13 cellular contexts compared by ENCODE assay signal in the genomic region with DNA sequence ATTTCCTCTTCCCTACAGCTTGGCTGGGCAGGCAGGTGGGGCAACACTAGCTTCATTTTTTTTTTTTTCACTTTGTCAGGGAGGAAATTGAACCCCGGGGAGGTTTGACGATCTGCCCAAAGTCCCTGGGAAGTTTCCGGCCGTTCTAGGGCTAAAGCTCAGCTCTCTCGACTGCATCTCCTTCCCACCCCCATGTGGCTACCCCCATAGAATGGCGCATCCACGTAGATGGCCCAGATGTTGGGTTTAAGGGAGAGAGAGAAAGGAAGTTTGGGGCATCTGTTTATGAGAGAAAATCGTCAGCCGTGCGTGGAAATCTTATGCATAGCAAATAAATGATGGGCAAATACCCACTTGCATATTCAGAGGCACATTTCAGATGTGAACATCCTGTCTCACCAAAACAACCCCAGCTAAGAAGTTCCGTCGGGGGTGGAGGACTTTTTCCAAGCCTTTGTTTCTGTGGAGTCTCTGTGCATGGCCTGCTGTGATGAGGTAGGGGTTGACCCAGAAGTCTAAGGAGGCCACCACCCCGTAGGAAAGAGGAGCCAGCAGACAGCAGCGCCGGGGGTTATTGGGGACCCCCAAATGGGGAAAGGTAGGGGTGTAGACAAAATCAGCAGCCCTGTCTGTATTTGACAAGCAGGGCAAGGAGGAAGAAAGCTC. TPM values are rescaled to one million over a fixed set of nuclear protein-coding genes. Genes with fewer than 3 reads are reported as not detected.
DNase-seq lines count a peak whose midpoint lies in the region; ATAC-seq and TF ChIP-seq lines count a peak whose summit lies in the region.
"Had no signal": no experiment of that assay in that cellular context is flagged by ENCODE, and none has a peak within 500 bp of the region (broad histone marks: within the 10 kb centered on the region; RNA-seq: fewer than 3 reads in every experiment).

No MANE protein-coding gene starts in this region.

- peak overlapping the region; percentile 72 for H3K4me3 Mint-ChIP-seq in activated T-cell treated with anti-CD3 and anti-CD28 coated beads, Interleukin-2, amount 50 U/mL, for 24 hours

- H3K27me3 Mint-ChIP-seq in activated T-cell treated with anti-CD3 and anti-CD28 coated beads, Interleukin-2, amount 50 U/mL, for 24 hours = no peaks in the 10 kb centered on the region

- TF ChIP-seq RAD21 in SK-N-SH (IDR thresholded peaks at IDR 0.05; ENCODE audit: low read length) = no peak

- H3K4me2 ChIP-seq in SK-N-SH = no peak overlapping the region

- ATAC-seq in stimulated activated naive CD8-positive, alpha-beta T cell treated with anti-CD3 and anti-CD28 coated beads, Interleukin-15, Interleukin-2, amounts not matched to agents 100 U/mL and 50 U/mL, for 24 hours = peak; percentile 63
- no peak for ATAC-seq in GM18498 (IDR thresholded peaks at IDR 0.05; ENCODE audit: unreplicated experiment)

- POLR2A ChIA-PET in SK-N-SH (lab: Yijun Ruan, JAX) = no interaction called here

- no peaks in the 10 kb centered on the region; the same call in 1 of the 2 replicates for H3K27me3 ChIP-seq in SK-N-SH (ENCODE audit: insufficient read depth)

- peaks cover 75% of the 10 kb centered on the region for H3K4me1 Mint-ChIP-seq in activated T-cell treated with anti-CD3 and anti-CD28 coated beads, Interleukin-2, amount 50 U/mL, for 24 hours (ENCODE audit: low read depth)

- no peak overlapping the region for H3K9ac ChIP-seq in SK-N-SH

- H3K9me3 Mint-ChIP-seq in activated T-cell treated with anti-CD3 and anti-CD28 coated beads, Interleukin-2, amount 50 U/mL, for 24 hours = no peaks in the 10 kb centered on the region

- CTCF ChIA-PET in SK-N-SH (lab: Yijun Ruan, JAX) = no interaction called here

- TF ChIP-seq EP300 in SK-N-SH (IDR thresholded peaks at IDR 0.05; ENCODE audit: borderline replicate concordance in 1 of 2, low read depth in 1 of 2, low read length in 1 of 2) = no peak

- no peaks in the 10 kb centered on the region for H3K9me3 ChIP-seq in SK-N-SH
- H3K9me3 ChIP-seq: thoracic aorta had no signal

- H3K27ac Mint-ChIP-seq in activated T-cell treated with anti-CD3 and anti-CD28 coated beads, Interleukin-2, amount 50 U/mL, for 24 hours = peak overlapping the region; percentile 93

- no peaks in the 10 kb centered on the region for H3K36me3 Mint-ChIP-seq in activated T-cell treated with anti-CD3 and anti-CD28 coated beads, Interleukin-2, amount 50 U/mL, for 24 hours (ENCODE audit: low read depth)

- H3K36me3 ChIP-seq in SK-N-SH (replicated peaks in 1 of 2; ENCODE audit: control insufficient read depth in 1 of 2, insufficient read depth in 2 of 2, low read length in 1 of 2) = no peaks in the 10 kb centered on the region
- H3K36me3 ChIP-seq: thoracic aorta had no signal

- 55% methylated on average over 15 of the region's 15 CpGs for WGBS in SK-N-SH (ENCODE audit: low lambda C conversion rate)

- no peak overlapping the region for H3K4me3 ChIP-seq in SK-N-SH (ENCODE audit: low read depth in 2 of 2, low read length in 1 of 2)
- H3K4me3 ChIP-seq: thoracic aorta had no signal

- no peak overlapping the region for H2AFZ ChIP-seq in SK-N-SH (ENCODE audit: low read depth)

- no peak for TF ChIP-seq CTCF in SK-N-SH (IDR thresholded peaks at IDR 0.05)

- DNase-seq in T-helper 1 cell (peak in 3 of 5 donors; percentile 29 to 52 (median 38)), left kidney (ENCODE audit: low read depth, low spot score) (peak; percentile 18), SK-N-SH (no peak)
- DNase-seq in activated T-cell treated with anti-CD3 and anti-CD28 coated beads, Interleukin-2, amount 50 U/mL, for 24 hours = peak; percentile 63
- DNase-seq in stimulated activated naive CD8-positive, alpha-beta T cell treated with anti-CD3 and anti-CD28 coated beads, Interleukin-15, Interleukin-2, amounts not matched to agents 100 U/mL and 50 U/mL, for 24 hours = peak; percentile 55
- no peak for DNase-seq in NK-92 treated with Interleukin-12 subunit alpha and Interleukin-12 subunit beta, amount 100 ng/mL, for 24 hours (lab: John Stamatoyannopoulos, UW)
- DNase-seq: cortex of kidney, glutamatergic neuron, mammary epithelial cell, NCI-H1694, OCI-M1 had no signal

- no peaks in the 10 kb centered on the region for H3K79me2 ChIP-seq in SK-N-SH (ENCODE audit: insufficient read depth)

- H4K20me1 ChIP-seq in SK-N-SH (ENCODE audit: insufficient read depth) = no peaks in the 10 kb centered on the region

- no peaks in the 10 kb centered on the region for H3K9me2 ChIP-seq in SK-N-SH

- no peak overlapping the region for H3K27ac ChIP-seq in SK-N-SH (ENCODE audit: low read depth in 2 of 2, low read length in 1 of 2)
- H3K27ac ChIP-seq: thoracic aorta had no signal

- no peaks in the 10 kb centered on the region for H3K4me1 ChIP-seq in SK-N-SH (ENCODE audit: control insufficient read depth in 1 of 2, insufficient read depth in 2 of 2, low read depth in 1 of 2, low read length in 1 of 2)

- no peaks in the 10 kb centered on the region for H3F3A ChIP-seq in SK-N-SH (replicated peaks; ENCODE audit: insufficient read depth)

TF ChIP-seq in SK-N-SH, 30 proteins besides CTCF, POLR2A, EP300 and RAD21:
- TF ChIP-seq RXRA (IDR thresholded peaks at IDR 0.05; ENCODE audit: borderline replicate concordance, low read depth) (no peak), RCOR1 (IDR thresholded peaks at IDR 0.05; ENCODE audit: low read length) (no peak), POLR2AphosphoS5 (IDR thresholded peaks at IDR 0.05; ENCODE audit: low read depth, low read length) (no peak), FOXJ3 (CRISPR knock-in tag; IDR thresholded peaks at IDR 0.05) (no peak)

RNA-seq across cellular contexts. Expression of gene ZNF831, which starts 40.5 kb away (rescaled TPM):
- polyA plus RNA-seq in SK-N-SH (2012; rRNA removed) = not detected in 2 replicates
- polyA plus RNA-seq in SK-N-SH (2012; cell fraction: cytosol; rRNA removed) = not detected in 2 replicates
- not detected in 2 replicates for polyA plus RNA-seq in SK-N-SH (2012; cell fraction: nucleus; rRNA removed)
- polyA plus RNA-seq: mammary epithelial cell had no signal

Comparison
In these comparisons a context has a peak if more than half of its experiments do, and no peak if none do; other contexts are left out.
1. DNase-seq: peak in T-helper 1 cell (3 of 5), activated T-cell treated with anti-CD3 and anti-CD28 coated beads, Interleukin-2, amount 50 U/mL, for 24 hours (single experiment), left kidney (single experiment) and stimulated activated naive CD8-positive, alpha-beta T cell treated with anti-CD3 and anti-CD28 coated beads, Interleukin-15, Interleukin-2, amounts not matched to agents 100 U/mL and 50 U/mL, for 24 hours (single experiment); none in SK-N-SH (single experiment) and NK-92 treated with Interleukin-12 subunit alpha and Interleukin-12 subunit beta, amount 100 ng/mL, for 24 hours (single experiment).